1 cellular context compared by ENCODE assay signal in the genomic region with DNA sequence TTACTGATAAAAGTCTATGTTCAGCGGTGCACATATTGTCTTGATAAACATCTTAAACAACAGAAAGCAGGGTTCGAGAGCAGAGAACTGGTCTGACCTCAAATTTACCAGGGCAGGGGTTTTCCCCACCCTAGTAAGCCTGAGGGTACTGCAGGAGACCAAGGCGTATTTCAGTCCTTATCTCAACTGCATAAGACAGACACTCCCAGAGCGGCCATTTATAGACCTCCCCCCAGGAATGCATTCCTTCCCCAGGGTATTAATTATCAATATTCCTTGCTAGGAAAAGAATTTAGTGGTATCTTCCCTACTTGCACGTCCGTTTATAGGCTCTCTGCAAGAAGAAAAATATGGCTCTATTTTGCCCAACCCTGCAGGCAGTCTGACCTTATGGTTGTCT. TPM values are rescaled to one million over a fixed set of nuclear protein-coding genes. Genes with fewer than 3 reads are reported as not detected.
"Had no signal": no experiment of that assay in that cellular context is flagged by ENCODE, and none has a peak within 500 bp of the region (broad histone marks: within the 10 kb centered on the region; RNA-seq: fewer than 3 reads in every experiment).

No MANE protein-coding gene starts in this region.

RNA-seq across cellular contexts. Expression of a gene that starts 52.2 kb away (rescaled TPM):
- total RNA-seq: OCI-LY7 had no signal
